ENCODE assay signal across 8 cellular contexts in genomic region chr6:131134950-131135243, GRCh38. TPM values are rescaled to one million over a fixed set of nuclear protein-coding genes. Genes with fewer than 3 reads are reported as not detected.
DNase-seq lines count a peak whose midpoint lies in the region; ATAC-seq, FAIRE-seq and TF ChIP-seq lines count a peak whose summit lies in the region.

No MANE protein-coding gene starts in this region.

- H2BK5ac ChIP-seq in H9 (ENCODE audit: insufficient read length, low read length), result no peak overlapping the region

- no peak overlapping the region for H2AFZ ChIP-seq in H9 (ENCODE audit: low read length)

- CTCF ChIA-PET in activated CD8-positive, alpha-beta T cell treated with anti-CD3 and anti-CD28 coated beads, Interleukin-2, amount 10 ng/mL, durations not matched to agents 7 days and 5 days (lab: Charles Lee), result interaction anchor here (0.9 kb wide), 1 partner anchor 27 kb away, joined by 3 read pairs; no protein-coding TSS in a partner anchor

- no peaks in the 10 kb centered on the region for H3K9me3 ChIP-seq in H9 (ENCODE audit: control insufficient read depth, low read depth, low read length)
- no peaks in the 10 kb centered on the region for H3K9me3 ChIP-seq in right cardiac atrium (ENCODE audit: control insufficient read depth, low read length)

- no peak overlapping the region for H2BK120ac ChIP-seq in H9 (ENCODE audit: low read depth, low read length, poor library complexity, severe bottlenecking)

- no peak for FAIRE-seq in GM12891 (lab: Jason Lieb, UNC)

- H3K27ac Mint-ChIP-seq in H9, result peak overlapping the region in 1 of 3 experiments; percentile 77; a peak in 2 of 7 replicates
- H3K27ac Mint-ChIP-seq in activated CD8-positive, alpha-beta T cell treated with anti-CD3 and anti-CD28 coated beads, Interleukin-2, amount 10 ng/mL, durations not matched to agents 7 days and 5 days, result peak overlapping the region; percentile 87

- peaks cover 19% of the 10 kb centered on the region for H3K27me3 Mint-ChIP-seq in H9 (ENCODE audit: low read depth)
- H3K27me3 Mint-ChIP-seq in activated CD8-positive, alpha-beta T cell treated with anti-CD3 and anti-CD28 coated beads, Interleukin-2, amount 10 ng/mL, durations not matched to agents 7 days and 5 days (ENCODE audit: low read depth), result peaks cover 8% of the 10 kb centered on the region

- H3K4me1 ChIP-seq in H9 (ENCODE audit: insufficient read depth, low read length) (no peaks in the 10 kb centered on the region), right cardiac atrium (ENCODE audit: control insufficient read depth, insufficient read depth, low read length) (no peaks in the 10 kb centered on the region)

- ATAC-seq in activated CD8-positive, alpha-beta T cell treated with anti-CD3 and anti-CD28 coated beads, Interleukin-2, amount 10 ng/mL, durations not matched to agents 7 days and 5 days, result no peak
- no peak for ATAC-seq in right cardiac atrium
- no peak for ATAC-seq in HG03439 (IDR thresholded peaks at IDR 0.05; ENCODE audit: unreplicated experiment)
- no peak for ATAC-seq in HG03571 (IDR thresholded peaks at IDR 0.05; ENCODE audit: unreplicated experiment)
- no peak for ATAC-seq in HG03521 (IDR thresholded peaks at IDR 0.05; ENCODE audit: unreplicated experiment)

- no peak for TF ChIP-seq CTCF in H9 (conservative IDR thresholded peaks at IDR 0.05)

- DNase-seq in H9 (no peak), right cardiac atrium (no peak), GM12891 (ENCODE audit: insufficient read length, low spot score) (no peak)
- DNase-seq in activated CD8-positive, alpha-beta T cell treated with anti-CD3 and anti-CD28 coated beads, Interleukin-2, amount 10 ng/mL, durations not matched to agents 7 days and 5 days, result no peak

- H4K5ac ChIP-seq in H9 (ENCODE audit: insufficient read length, low read depth, low read length), result no peak overlapping the region

- H3K9me3 Mint-ChIP-seq in H9, result no peaks in the 10 kb centered on the region
- H3K9me3 Mint-ChIP-seq in activated CD8-positive, alpha-beta T cell treated with anti-CD3 and anti-CD28 coated beads, Interleukin-2, amount 10 ng/mL, durations not matched to agents 7 days and 5 days (ENCODE audit: insufficient read depth), result no peaks in the 10 kb centered on the region

- H3K79me1 ChIP-seq in H9 (ENCODE audit: insufficient read depth, low read depth, low read length, poor library complexity, severe bottlenecking), result no peaks in the 10 kb centered on the region

- peaks cover 14 to 17% of the 10 kb centered on the region in 2 experiments for H3K4me1 Mint-ChIP-seq in H9
- H3K4me1 Mint-ChIP-seq in activated CD8-positive, alpha-beta T cell treated with anti-CD3 and anti-CD28 coated beads, Interleukin-2, amount 10 ng/mL, durations not matched to agents 7 days and 5 days (ENCODE audit: low read depth), result peaks cover 19% of the 10 kb centered on the region

- no peak overlapping the region for H4K8ac ChIP-seq in H9 (replicated peaks; ENCODE audit: insufficient read length, low read depth, low read length)

- H3K4me3 ChIP-seq in right cardiac atrium (ENCODE audit: low read length) (peak overlapping the region; percentile 79), skin epidermis (peak overlapping the region; percentile 46 to 79 (median 70))

- H3K4me3 Mint-ChIP-seq in H9, result peak overlapping the region; percentile 68 to 79
- peak overlapping the region; percentile 80 for H3K4me3 Mint-ChIP-seq in activated CD8-positive, alpha-beta T cell treated with anti-CD3 and anti-CD28 coated beads, Interleukin-2, amount 10 ng/mL, durations not matched to agents 7 days and 5 days

- H3K23me2 ChIP-seq in H9 (ENCODE audit: insufficient read length, low read depth, low read length, poor library complexity, severe bottlenecking), result peaks cover 6% of the 10 kb centered on the region

- H3K9ac ChIP-seq in H9 (ENCODE audit: extremely low read depth, insufficient read length, low read length), result no peak overlapping the region

- no peak overlapping the region for H3K4ac ChIP-seq in H9 (ENCODE audit: low read depth, low read length)

- H2BK12ac ChIP-seq in H9 (ENCODE audit: insufficient read length, low read depth, low read length), result no peak overlapping the region

- no peak overlapping the region for H3K18ac ChIP-seq in H9 (ENCODE audit: insufficient read length, low read depth, low read length)

- peaks cover 2 to 7% (median 4%) of the 10 kb centered on the region in 3 experiments; a peak in 3 of 7 replicates for H3K36me3 Mint-ChIP-seq in H9 (ENCODE audit: insufficient read depth in 1 of 3, low read depth in 3 of 3)
- H3K36me3 Mint-ChIP-seq in activated CD8-positive, alpha-beta T cell treated with anti-CD3 and anti-CD28 coated beads, Interleukin-2, amount 10 ng/mL, durations not matched to agents 7 days and 5 days (ENCODE audit: low read depth), result peaks cover 7% of the 10 kb centered on the region

- H4K91ac ChIP-seq in H9 (ENCODE audit: insufficient read length, low read depth, low read length), result no peak overlapping the region

- WGBS in H9 (ENCODE audit: extremely low coverage, insufficient read length, low lambda C conversion rate), result no CpG with 5 or more reads among the region's 4 CpGs
- 8% methylated on average over 4 of the region's 4 CpGs for WGBS in right cardiac atrium

- H3K27ac ChIP-seq in H9 (ENCODE audit: insufficient read length, low read depth, low read length) (no peak overlapping the region), right cardiac atrium (ENCODE audit: low read length) (peak overlapping the region; percentile 64), skin epidermis (peak overlapping the region in 20 of 21 experiments; percentile 49 to 93 (median 84))

- H3K27me3 ChIP-seq in H9 (ENCODE audit: insufficient read depth, low read length) (no peaks in the 10 kb centered on the region), right cardiac atrium (ENCODE audit: control insufficient read depth, insufficient read depth) (no peaks in the 10 kb centered on the region)

- intact Hi-C loops in right cardiac atrium (cut with DNase I), result no loop called here

- no peak overlapping the region for H3T11ph ChIP-seq in H9 (ENCODE audit: low read length)

- no peaks in the 10 kb centered on the region for H4K20me1 ChIP-seq in H9 (ENCODE audit: control insufficient read depth, insufficient read depth, insufficient read length)

- TF ChIP-seq POLR2A in GM12891 (IDR thresholded peaks at IDR 0.05; ENCODE audit: low read depth, low read length), result no peak

- POLR2A ChIA-PET in activated CD8-positive, alpha-beta T cell treated with anti-CD3 and anti-CD28 coated beads, Interleukin-2, amount 10 ng/mL, durations not matched to agents 7 days and 5 days (lab: Charles Lee), result no interaction called here

- H2BK15ac ChIP-seq in H9 (ENCODE audit: low read depth, low read length), result no peak overlapping the region

- no peak overlapping the region for H3K23ac ChIP-seq in H9 (ENCODE audit: insufficient read length, low read depth, low read length)

- peak overlapping the region; percentile 4; the same call in 1 of the 2 replicates for H3K14ac ChIP-seq in H9 (ENCODE audit: insufficient read depth, low read length)

- H3K56ac ChIP-seq in H9 (ENCODE audit: insufficient read length, low read depth, low read length), result no peak overlapping the region

- H3K4me2 ChIP-seq in H9 (ENCODE audit: insufficient read depth, insufficient read length, low read length), result peak overlapping the region; percentile 15

- H2BK20ac ChIP-seq in H9 (ENCODE audit: low read depth, low read length, poor library complexity, severe bottlenecking), result no peak overlapping the region

- no peaks in the 10 kb centered on the region for H3K79me2 ChIP-seq in H9 (ENCODE audit: insufficient read depth, low read length)

- no peak overlapping the region for H2AK5ac ChIP-seq in H9 (ENCODE audit: insufficient read length, low read length)

TF ChIP-seq in GM12891, 5 proteins besides CTCF, POLR2A, EP300 and RAD21:
- TF ChIP-seq PAX5 (IDR thresholded peaks at IDR 0.05; ENCODE audit: insufficient read depth, low read length, severe bottlenecking), result no peak
TF ChIP-seq in GM12891: peak in this region for 0.

RNA-seq across cellular contexts. Expression of gene AKAP7, which starts 0.4 kb away (rescaled TPM):
- total RNA-seq in H9 (2021), result 7.6 and 9.8 TPM in 2 replicates
- 1 to 10 TPM; 7.8 to 9.1 TPM for total RNA-seq in activated CD8-positive, alpha-beta T cell treated with anti-CD3 and anti-CD28 coated beads, Interleukin-2, amount 10 ng/mL, durations not matched to agents 7 days and 5 days
- total RNA-seq in right cardiac atrium, result 10 to 100 TPM; 14.1 to 16.2 (median 14.7) TPM
- 9.3 TPM for polyA plus RNA-seq in right cardiac atrium
- polyA plus RNA-seq in GM12891 (2012; ENCODE audit: low read depth, missing spikeins), result 0.40 TPM
